In genomic region chr1:202348509-202349262, GRCh38 we compare ENCODE assay signal across 1 cellular context.
TF ChIP-seq lines count a peak whose summit lies in the region.

A gene with protein sequence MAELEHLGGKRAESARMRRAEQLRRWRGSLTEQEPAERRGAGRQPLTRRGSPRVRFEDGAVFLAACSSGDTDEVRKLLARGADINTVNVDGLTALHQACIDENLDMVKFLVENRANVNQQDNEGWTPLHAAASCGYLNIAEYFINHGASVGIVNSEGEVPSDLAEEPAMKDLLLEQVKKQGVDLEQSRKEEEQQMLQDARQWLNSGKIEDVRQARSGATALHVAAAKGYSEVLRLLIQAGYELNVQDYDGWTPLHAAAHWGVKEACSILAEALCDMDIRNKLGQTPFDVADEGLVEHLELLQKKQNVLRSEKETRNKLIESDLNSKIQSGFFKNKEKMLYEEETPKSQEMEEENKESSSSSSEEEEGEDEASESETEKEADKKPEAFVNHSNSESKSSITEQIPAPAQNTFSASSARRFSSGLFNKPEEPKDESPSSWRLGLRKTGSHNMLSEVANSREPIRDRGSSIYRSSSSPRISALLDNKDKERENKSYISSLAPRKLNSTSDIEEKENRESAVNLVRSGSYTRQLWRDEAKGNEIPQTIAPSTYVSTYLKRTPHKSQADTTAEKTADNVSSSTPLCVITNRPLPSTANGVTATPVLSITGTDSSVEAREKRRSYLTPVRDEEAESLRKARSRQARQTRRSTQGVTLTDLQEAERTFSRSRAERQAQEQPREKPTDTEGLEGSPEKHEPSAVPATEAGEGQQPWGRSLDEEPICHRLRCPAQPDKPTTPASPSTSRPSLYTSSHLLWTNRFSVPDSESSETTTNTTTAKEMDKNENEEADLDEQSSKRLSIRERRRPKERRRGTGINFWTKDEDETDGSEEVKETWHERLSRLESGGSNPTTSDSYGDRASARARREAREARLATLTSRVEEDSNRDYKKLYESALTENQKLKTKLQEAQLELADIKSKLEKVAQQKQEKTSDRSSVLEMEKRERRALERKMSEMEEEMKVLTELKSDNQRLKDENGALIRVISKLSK (plus strand): TSS chr1:202348699. CDS start chr1:202348852, 153 bp downstream.

TF ChIP-seq in HepG2, 621 proteins besides CTCF, POLR2A, EP300 and RAD21 (continued from another document and continues in another):
- TF ChIP-seq, protein P1, sequence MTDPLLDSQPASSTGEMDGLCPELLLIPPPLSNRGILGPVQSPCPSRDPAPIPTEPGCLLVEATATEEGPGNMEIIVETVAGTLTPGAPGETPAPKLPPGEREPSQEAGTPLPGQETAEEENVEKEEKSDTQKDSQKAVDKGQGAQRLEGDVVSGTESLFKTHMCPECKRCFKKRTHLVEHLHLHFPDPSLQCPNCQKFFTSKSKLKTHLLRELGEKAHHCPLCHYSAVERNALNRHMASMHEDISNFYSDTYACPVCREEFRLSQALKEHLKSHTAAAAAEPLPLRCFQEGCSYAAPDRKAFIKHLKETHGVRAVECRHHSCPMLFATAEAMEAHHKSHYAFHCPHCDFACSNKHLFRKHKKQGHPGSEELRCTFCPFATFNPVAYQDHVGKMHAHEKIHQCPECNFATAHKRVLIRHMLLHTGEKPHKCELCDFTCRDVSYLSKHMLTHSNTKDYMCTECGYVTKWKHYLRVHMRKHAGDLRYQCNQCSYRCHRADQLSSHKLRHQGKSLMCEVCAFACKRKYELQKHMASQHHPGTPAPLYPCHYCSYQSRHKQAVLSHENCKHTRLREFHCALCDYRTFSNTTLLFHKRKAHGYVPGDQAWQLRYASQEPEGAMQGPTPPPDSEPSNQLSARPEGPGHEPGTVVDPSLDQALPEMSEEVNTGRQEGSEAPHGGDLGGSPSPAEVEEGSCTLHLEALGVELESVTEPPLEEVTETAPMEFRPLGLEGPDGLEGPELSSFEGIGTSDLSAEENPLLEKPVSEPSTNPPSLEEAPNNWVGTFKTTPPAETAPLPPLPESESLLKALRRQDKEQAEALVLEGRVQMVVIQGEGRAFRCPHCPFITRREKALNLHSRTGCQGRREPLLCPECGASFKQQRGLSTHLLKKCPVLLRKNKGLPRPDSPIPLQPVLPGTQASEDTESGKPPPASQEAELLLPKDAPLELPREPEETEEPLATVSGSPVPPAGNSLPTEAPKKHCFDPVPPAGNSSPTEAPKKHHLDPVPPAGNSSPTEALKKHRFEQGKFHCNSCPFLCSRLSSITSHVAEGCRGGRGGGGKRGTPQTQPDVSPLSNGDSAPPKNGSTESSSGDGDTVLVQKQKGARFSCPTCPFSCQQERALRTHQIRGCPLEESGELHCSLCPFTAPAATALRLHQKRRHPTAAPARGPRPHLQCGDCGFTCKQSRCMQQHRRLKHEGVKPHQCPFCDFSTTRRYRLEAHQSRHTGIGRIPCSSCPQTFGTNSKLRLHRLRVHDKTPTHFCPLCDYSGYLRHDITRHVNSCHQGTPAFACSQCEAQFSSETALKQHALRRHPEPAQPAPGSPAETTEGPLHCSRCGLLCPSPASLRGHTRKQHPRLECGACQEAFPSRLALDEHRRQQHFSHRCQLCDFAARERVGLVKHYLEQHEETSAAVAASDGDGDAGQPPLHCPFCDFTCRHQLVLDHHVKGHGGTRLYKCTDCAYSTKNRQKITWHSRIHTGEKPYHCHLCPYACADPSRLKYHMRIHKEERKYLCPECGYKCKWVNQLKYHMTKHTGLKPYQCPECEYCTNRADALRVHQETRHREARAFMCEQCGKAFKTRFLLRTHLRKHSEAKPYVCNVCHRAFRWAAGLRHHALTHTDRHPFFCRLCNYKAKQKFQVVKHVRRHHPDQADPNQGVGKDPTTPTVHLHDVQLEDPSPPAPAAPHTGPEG (CRISPR knock-in tag; IDR thresholded peaks at IDR 0.05): no peak; the same call in 1 of the 2 replicates
- no peak for TF ChIP-seq JARID2 (CRISPR knock-in tag; IDR thresholded peaks at IDR 0.05; ENCODE audit: insufficient replicate concordance)
- no peak for TF ChIP-seq WIZ (CRISPR knock-in tag; IDR thresholded peaks at IDR 0.05)
- peak; percentile 17 for TF ChIP-seq TEAD3 (CRISPR knock-in tag; optimal IDR thresholded peaks at IDR 0.05; ENCODE audit: borderline replicate concordance)
- no peak for TF ChIP-seq ZNF232 (CRISPR knock-in tag; IDR thresholded peaks at IDR 0.05; ENCODE audit: borderline replicate concordance)
- TF ChIP-seq ZNF550 (CRISPR knock-in tag; IDR thresholded peaks at IDR 0.05; ENCODE audit: borderline replicate concordance): no peak
- peak; percentile 45 for TF ChIP-seq HNF4A (CRISPR knock-in tag; IDR thresholded peaks at IDR 0.05)
- no peak for TF ChIP-seq ZBTB3 (CRISPR knock-in tag; IDR thresholded peaks at IDR 0.05; ENCODE audit: borderline replicate concordance, low read depth)
- no peak for TF ChIP-seq AKAP8 (CRISPR knock-in tag; IDR thresholded peaks at IDR 0.05)
- peak; percentile 80 for TF ChIP-seq ISL2 (CRISPR knock-in tag; IDR thresholded peaks at IDR 0.05)
- TF ChIP-seq ZNF350 (CRISPR knock-in tag; IDR thresholded peaks at IDR 0.05; ENCODE audit: borderline replicate concordance, low read depth): peak; percentile 87; the same call in 1 of the 2 replicates
- TF ChIP-seq, protein P2, sequence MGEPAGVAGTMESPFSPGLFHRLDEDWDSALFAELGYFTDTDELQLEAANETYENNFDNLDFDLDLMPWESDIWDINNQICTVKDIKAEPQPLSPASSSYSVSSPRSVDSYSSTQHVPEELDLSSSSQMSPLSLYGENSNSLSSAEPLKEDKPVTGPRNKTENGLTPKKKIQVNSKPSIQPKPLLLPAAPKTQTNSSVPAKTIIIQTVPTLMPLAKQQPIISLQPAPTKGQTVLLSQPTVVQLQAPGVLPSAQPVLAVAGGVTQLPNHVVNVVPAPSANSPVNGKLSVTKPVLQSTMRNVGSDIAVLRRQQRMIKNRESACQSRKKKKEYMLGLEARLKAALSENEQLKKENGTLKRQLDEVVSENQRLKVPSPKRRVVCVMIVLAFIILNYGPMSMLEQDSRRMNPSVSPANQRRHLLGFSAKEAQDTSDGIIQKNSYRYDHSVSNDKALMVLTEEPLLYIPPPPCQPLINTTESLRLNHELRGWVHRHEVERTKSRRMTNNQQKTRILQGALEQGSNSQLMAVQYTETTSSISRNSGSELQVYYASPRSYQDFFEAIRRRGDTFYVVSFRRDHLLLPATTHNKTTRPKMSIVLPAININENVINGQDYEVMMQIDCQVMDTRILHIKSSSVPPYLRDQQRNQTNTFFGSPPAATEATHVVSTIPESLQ (CRISPR knock-in tag; conservative IDR thresholded peaks at IDR 0.05): no peak
- no peak; the same call in 1 of the 2 replicates for TF ChIP-seq ZNF839 (CRISPR knock-in tag; IDR thresholded peaks at IDR 0.05; ENCODE audit: borderline replicate concordance)
- TF ChIP-seq SOX5 (CRISPR knock-in tag; IDR thresholded peaks at IDR 0.05; ENCODE audit: borderline replicate concordance): peak; percentile 22; the same call in 1 of the 2 replicates
- TF ChIP-seq, protein P3, sequence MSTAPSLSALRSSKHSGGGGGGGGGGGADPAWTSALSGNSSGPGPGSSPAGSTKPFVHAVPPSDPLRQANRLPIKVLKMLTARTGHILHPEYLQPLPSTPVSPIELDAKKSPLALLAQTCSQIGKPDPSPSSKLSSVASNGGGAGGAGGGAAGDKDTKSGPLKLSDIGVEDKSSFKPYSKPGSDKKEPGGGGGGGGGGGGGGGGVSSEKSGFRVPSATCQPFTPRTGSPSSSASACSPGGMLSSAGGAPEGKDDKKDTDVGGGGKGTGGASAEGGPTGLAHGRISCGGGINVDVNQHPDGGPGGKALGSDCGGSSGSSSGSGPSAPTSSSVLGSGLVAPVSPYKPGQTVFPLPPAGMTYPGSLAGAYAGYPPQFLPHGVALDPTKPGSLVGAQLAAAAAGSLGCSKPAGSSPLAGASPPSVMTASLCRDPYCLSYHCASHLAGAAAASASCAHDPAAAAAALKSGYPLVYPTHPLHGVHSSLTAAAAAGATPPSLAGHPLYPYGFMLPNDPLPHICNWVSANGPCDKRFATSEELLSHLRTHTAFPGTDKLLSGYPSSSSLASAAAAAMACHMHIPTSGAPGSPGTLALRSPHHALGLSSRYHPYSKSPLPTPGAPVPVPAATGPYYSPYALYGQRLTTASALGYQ (CRISPR knock-in tag; IDR thresholded peaks at IDR 0.05): peak; percentile 70; the same call in 1 of the 2 replicates
- no peak for TF ChIP-seq CBFB (CRISPR knock-in tag; IDR thresholded peaks at IDR 0.05)
- TF ChIP-seq CEBPB (IDR thresholded peaks at IDR 0.05; ENCODE audit: borderline replicate concordance, low read depth, low read length): peak; percentile 6; the same call in 1 of the 2 replicates
- TF ChIP-seq, protein P4, sequence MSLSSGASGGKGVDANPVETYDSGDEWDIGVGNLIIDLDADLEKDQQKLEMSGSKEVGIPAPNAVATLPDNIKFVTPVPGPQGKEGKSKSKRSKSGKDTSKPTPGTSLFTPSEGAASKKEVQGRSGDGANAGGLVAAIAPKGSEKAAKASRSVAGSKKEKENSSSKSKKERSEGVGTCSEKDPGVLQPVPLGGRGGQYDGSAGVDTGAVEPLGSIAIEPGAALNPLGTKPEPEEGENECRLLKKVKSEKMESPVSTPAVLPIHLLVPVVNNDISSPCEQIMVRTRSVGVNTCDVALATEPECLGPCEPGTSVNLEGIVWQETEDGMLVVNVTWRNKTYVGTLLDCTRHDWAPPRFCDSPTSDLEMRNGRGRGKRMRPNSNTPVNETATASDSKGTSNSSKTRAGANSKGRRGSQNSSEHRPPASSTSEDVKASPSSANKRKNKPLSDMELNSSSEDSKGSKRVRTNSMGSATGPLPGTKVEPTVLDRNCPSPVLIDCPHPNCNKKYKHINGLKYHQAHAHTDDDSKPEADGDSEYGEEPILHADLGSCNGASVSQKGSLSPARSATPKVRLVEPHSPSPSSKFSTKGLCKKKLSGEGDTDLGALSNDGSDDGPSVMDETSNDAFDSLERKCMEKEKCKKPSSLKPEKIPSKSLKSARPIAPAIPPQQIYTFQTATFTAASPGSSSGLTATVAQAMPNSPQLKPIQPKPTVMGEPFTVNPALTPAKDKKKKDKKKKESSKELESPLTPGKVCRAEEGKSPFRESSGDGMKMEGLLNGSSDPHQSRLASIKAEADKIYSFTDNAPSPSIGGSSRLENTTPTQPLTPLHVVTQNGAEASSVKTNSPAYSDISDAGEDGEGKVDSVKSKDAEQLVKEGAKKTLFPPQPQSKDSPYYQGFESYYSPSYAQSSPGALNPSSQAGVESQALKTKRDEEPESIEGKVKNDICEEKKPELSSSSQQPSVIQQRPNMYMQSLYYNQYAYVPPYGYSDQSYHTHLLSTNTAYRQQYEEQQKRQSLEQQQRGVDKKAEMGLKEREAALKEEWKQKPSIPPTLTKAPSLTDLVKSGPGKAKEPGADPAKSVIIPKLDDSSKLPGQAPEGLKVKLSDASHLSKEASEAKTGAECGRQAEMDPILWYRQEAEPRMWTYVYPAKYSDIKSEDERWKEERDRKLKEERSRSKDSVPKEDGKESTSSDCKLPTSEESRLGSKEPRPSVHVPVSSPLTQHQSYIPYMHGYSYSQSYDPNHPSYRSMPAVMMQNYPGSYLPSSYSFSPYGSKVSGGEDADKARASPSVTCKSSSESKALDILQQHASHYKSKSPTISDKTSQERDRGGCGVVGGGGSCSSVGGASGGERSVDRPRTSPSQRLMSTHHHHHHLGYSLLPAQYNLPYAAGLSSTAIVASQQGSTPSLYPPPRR (CRISPR knock-in tag; IDR thresholded peaks at IDR 0.05; ENCODE audit: borderline replicate concordance): 0 out of 2 replicates have a peak, but pooled peaks have one; percentile 35
- TF ChIP-seq IRX3 (CRISPR knock-in tag; IDR thresholded peaks at IDR 0.05; ENCODE audit: borderline replicate concordance, low read depth): no peak
- TF ChIP-seq, protein P5, sequence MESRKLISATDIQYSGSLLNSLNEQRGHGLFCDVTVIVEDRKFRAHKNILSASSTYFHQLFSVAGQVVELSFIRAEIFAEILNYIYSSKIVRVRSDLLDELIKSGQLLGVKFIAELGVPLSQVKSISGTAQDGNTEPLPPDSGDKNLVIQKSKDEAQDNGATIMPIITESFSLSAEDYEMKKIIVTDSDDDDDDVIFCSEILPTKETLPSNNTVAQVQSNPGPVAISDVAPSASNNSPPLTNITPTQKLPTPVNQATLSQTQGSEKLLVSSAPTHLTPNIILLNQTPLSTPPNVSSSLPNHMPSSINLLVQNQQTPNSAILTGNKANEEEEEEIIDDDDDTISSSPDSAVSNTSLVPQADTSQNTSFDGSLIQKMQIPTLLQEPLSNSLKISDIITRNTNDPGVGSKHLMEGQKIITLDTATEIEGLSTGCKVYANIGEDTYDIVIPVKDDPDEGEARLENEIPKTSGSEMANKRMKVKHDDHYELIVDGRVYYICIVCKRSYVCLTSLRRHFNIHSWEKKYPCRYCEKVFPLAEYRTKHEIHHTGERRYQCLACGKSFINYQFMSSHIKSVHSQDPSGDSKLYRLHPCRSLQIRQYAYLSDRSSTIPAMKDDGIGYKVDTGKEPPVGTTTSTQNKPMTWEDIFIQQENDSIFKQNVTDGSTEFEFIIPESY (CRISPR knock-in tag; IDR thresholded peaks at IDR 0.05): 0 out of 2 replicates have a peak, but pooled peaks have one; percentile 14
- TF ChIP-seq ATRX (CRISPR knock-in tag; IDR thresholded peaks at IDR 0.05; ENCODE audit: borderline replicate concordance): no peak
- TF ChIP-seq ZMAT3 (CRISPR knock-in tag; conservative IDR thresholded peaks at IDR 0.05): 0 out of 2 replicates have a peak, but pooled peaks have one; percentile 33
- TF ChIP-seq ZNF136 (CRISPR knock-in tag; IDR thresholded peaks at IDR 0.05; ENCODE audit: low read depth): peak; percentile 46; the same call in 1 of the 2 replicates
- peak; percentile 39 for TF ChIP-seq TAF15 (IDR thresholded peaks at IDR 0.05; ENCODE audit: low read depth, low read length, poor library complexity, severe bottlenecking)
- TF ChIP-seq ZNF280B (CRISPR knock-in tag; IDR thresholded peaks at IDR 0.05; ENCODE audit: borderline replicate concordance): peak; percentile 67; the same call in 1 of the 2 replicates
- no peak for TF ChIP-seq ZNF430 (CRISPR knock-in tag; IDR thresholded peaks at IDR 0.05)
- no peak for TF ChIP-seq ZNF567 (CRISPR knock-in tag; IDR thresholded peaks at IDR 0.05; ENCODE audit: borderline replicate concordance)
- peak; percentile 87 for TF ChIP-seq PHF8 (CRISPR knock-in tag; IDR thresholded peaks at IDR 0.05)
- no peak for TF ChIP-seq ZFP37 (CRISPR knock-in tag; IDR thresholded peaks at IDR 0.05; ENCODE audit: borderline replicate concordance)
- no peak for TF ChIP-seq ZFP1 (CRISPR knock-in tag; IDR thresholded peaks at IDR 0.05)
